Comparison of ENCODE assay signal across 23 cellular contexts in genomic region chr4:125760956-125761355, GRCh38.
DNase-seq lines count a peak whose midpoint lies in the region; ATAC-seq, FAIRE-seq and TF ChIP-seq lines count a peak whose summit lies in the region.
"Had no signal": no experiment of that assay in that cellular context is flagged by ENCODE, and none has a peak within 500 bp of the region (broad histone marks: within the 10 kb centered on the region; RNA-seq: fewer than 3 reads in every experiment).

No MANE protein-coding gene starts in this region.

- no peaks in the 10 kb centered on the region for H3K27me3 ChIP-seq in SK-N-SH (ENCODE audit: insufficient read depth)
- H3K27me3 ChIP-seq in GM23248 (replicated peaks; ENCODE audit: insufficient read depth): no peaks in the 10 kb centered on the region
- H3K27me3 ChIP-seq in OCI-LY3 (ENCODE audit: low read depth, low read length): no peaks in the 10 kb centered on the region
- no peaks in the 10 kb centered on the region for H3K27me3 ChIP-seq in GM12878 (replicated peaks in 1 of 2; ENCODE audit: control insufficient read depth in 2 of 2, insufficient read depth in 2 of 2, low read length in 1 of 2)
- H3K27me3 ChIP-seq: BLaER1 treated with 17β-estradiol and CSF1 and Interleukin-3, amounts not matched to agents 10 nM and 100 nM had no signal

- TF ChIP-seq EP300 in SK-N-SH (IDR thresholded peaks at IDR 0.05; ENCODE audit: borderline replicate concordance in 1 of 2, low read depth in 1 of 2, low read length in 1 of 2) (peak in 1 of 2 experiments; percentile 43; a peak in 2 of 4 replicates), GM12878 (IDR thresholded peaks at IDR 0.05; ENCODE audit: borderline replicate concordance in 1 of 2, control insufficient read depth in 1 of 2, low read depth in 2 of 2, low read length in 2 of 2) (no peak)

- no peak overlapping the region for H3K4me3 ChIP-seq in SK-N-SH (ENCODE audit: low read depth in 2 of 2, low read length in 1 of 2)
- no peak overlapping the region for H3K4me3 ChIP-seq in GM23248
- no peak overlapping the region for H3K4me3 ChIP-seq in OCI-LY3 (ENCODE audit: low read length)
- H3K4me3 ChIP-seq in GM12878: no peak overlapping the region
- H3K4me3 ChIP-seq: BLaER1 treated with 17β-estradiol and CSF1 and Interleukin-3, amounts not matched to agents 10 nM and 100 nM; HAP-1 had no signal

- TF ChIP-seq RAD21 in SK-N-SH (IDR thresholded peaks at IDR 0.05; ENCODE audit: low read length) (no peak), GM12878 (IDR thresholded peaks at IDR 0.05; ENCODE audit: insufficient read depth, low read depth, low read length) (no peak)

- FAIRE-seq in GM12878 (lab: Jason Lieb, UNC): no peak
- FAIRE-seq: A204.1, GM12891, GM18507, H54 had no signal

- WGBS in SK-N-SH (ENCODE audit: low lambda C conversion rate): 71% methylated on average over 3 of the region's 3 CpGs
- WGBS in GM23248 (ENCODE audit: low coverage in 1 of 2, low lambda C conversion rate in 2 of 2, missing lambda C conversion rate in 2 of 2), 2 experiments: 86 to 90% methylated on average over 3 of the region's 3 CpGs
- 2% methylated on average over 3 of the region's 3 CpGs for WGBS in GM12878 (ENCODE audit: insufficient coverage, insufficient replicate concordance, low lambda C conversion rate, missing lambda C conversion rate)

- H4K20me1 ChIP-seq in SK-N-SH (ENCODE audit: insufficient read depth) (no peaks in the 10 kb centered on the region), GM23248 (ENCODE audit: insufficient read depth) (no peaks in the 10 kb centered on the region), OCI-LY3 (ENCODE audit: insufficient read depth, low read length) (no peaks in the 10 kb centered on the region), GM12878 (ENCODE audit: control insufficient read depth, insufficient read depth) (no peaks in the 10 kb centered on the region)
- H4K20me1 ChIP-seq: BLaER1 treated with 17β-estradiol and CSF1 and Interleukin-3, amounts not matched to agents 10 nM and 100 nM had no signal

- RAD21 ChIA-PET in GM12878 (lab: Charles Lee; ENCODE audit: unreplicated experiment): no interaction called here

- no peak for DNase-seq in SK-N-SH
- no peak for DNase-seq in GM23248
- DNase-seq in GM12878 (ENCODE audit: low read depth, low spot score): no peak
- DNase-seq in NCI-H146 treated with DMSO at 0.1 percent for 48 hours (lab: John Stamatoyannopoulos, UW; ENCODE audit: unreplicated experiment): no peak
- no peak for DNase-seq in KBM-7
- DNase-seq: CD4-positive, alpha-beta T cell; CD8-positive, alpha-beta memory T cell; DMS 273 treated with DMSO at 0.1 percent for 48 hours; DMS79; EL; GDM1; GOT3; HFFc6 had no signal

- no peaks in the 10 kb centered on the region for H3K9me3 ChIP-seq in SK-N-SH
- no peaks in the 10 kb centered on the region for H3K9me3 ChIP-seq in GM23248 (ENCODE audit: low read depth)
- no peaks in the 10 kb centered on the region for H3K9me3 ChIP-seq in OCI-LY3 (ENCODE audit: insufficient read depth, low read length)
- H3K9me3 ChIP-seq in GM12878 (replicated peaks; ENCODE audit: control insufficient read depth, insufficient read depth, low read length): no peaks in the 10 kb centered on the region
- H3K9me3 ChIP-seq: BLaER1 treated with 17β-estradiol and CSF1 and Interleukin-3, amounts not matched to agents 10 nM and 100 nM; HAP-1 had no signal

- H3K4me2 ChIP-seq in SK-N-SH: no peak overlapping the region
- H3K4me2 ChIP-seq in GM23248 (ENCODE audit: unreplicated experiment): no peak overlapping the region
- peak overlapping the region; percentile 22 for H3K4me2 ChIP-seq in OCI-LY3 (ENCODE audit: low read length)
- H3K4me2 ChIP-seq in GM12878 (ENCODE audit: control insufficient read depth, insufficient read depth): no peak overlapping the region
- H3K4me2 ChIP-seq: BLaER1 treated with 17β-estradiol and CSF1 and Interleukin-3, amounts not matched to agents 10 nM and 100 nM had no signal

- no peaks in the 10 kb centered on the region for H3F3A ChIP-seq in SK-N-SH (replicated peaks; ENCODE audit: insufficient read depth)
- no peaks in the 10 kb centered on the region for H3F3A ChIP-seq in GM23248 (ENCODE audit: insufficient read depth)

- CTCF ChIA-PET in SK-N-SH (lab: Yijun Ruan, JAX): interaction anchor here (0.5 to 1.4 kb wide), 3 partner anchors 25 to 158 kb away, joined by 3 to 4 read pairs (median 3); no protein-coding TSS in a partner anchor
- CTCF ChIA-PET in GM12878 (lab: Yijun Ruan, JAX): interaction anchor here (1.0 to 1.7 kb wide), 2 partner anchors 52 to 217 kb away, joined by 3 to 5 read pairs; no protein-coding TSS in a partner anchor

- no peak for TF ChIP-seq POLR2A in GM12878 (IDR thresholded peaks at IDR 0.05; ENCODE audit: low read depth, low read length)

- SMC1A ChIA-PET in GM12878 (lab: Charles Lee; ENCODE audit: uncharacterized antibody, unreplicated experiment): interaction anchor here (1.0 to 1.7 kb wide), 5 partner anchors 8 to 215 kb away, joined by 3 to 9 read pairs (median 4); no protein-coding TSS in a partner anchor

- TF ChIP-seq CTCF in SK-N-SH (IDR thresholded peaks at IDR 0.05) (no peak), OCI-LY3 (IDR thresholded peaks at IDR 0.05; ENCODE audit: low read depth, low read length) (no peak), GM12878 (IDR thresholded peaks at IDR 0.05 in 2 of 3, conservative IDR thresholded peaks at IDR 0.05 in 1 of 3; ENCODE audit: control insufficient read depth in 2 of 3, extremely low read depth in 1 of 3, insufficient read depth in 1 of 3, low read depth in 3 of 3, low read length in 3 of 3) (no peak)

- in situ Hi-C loops in GM23248 (cut with MboI) (no loop called here), GM12878 (cut with MboI) (no loop called here), KBM-7 (cut with MboI; ENCODE audit: low pct_unique_long_range_greater_than_20kb, low sequenced_read_pairs) (no loop called here)

- H3K4me1 ChIP-seq in SK-N-SH (ENCODE audit: control insufficient read depth in 1 of 2, insufficient read depth in 2 of 2, low read depth in 1 of 2, low read length in 1 of 2) (peaks cover 0 to 7% of the 10 kb centered on the region in 2 experiments; a peak in 2 of 4 replicates), GM23248 (ENCODE audit: insufficient read depth) (no peaks in the 10 kb centered on the region), OCI-LY3 (ENCODE audit: low read length) (peaks cover 12% of the 10 kb centered on the region), GM12878 (ENCODE audit: control insufficient read depth, insufficient read depth, low read length) (no peaks in the 10 kb centered on the region)
- H3K4me1 ChIP-seq: BLaER1 treated with 17β-estradiol and CSF1 and Interleukin-3, amounts not matched to agents 10 nM and 100 nM; HAP-1 had no signal

- intact Hi-C loops in GM12878 (cut with micrococcal nuclease; ENCODE audit: unreplicated experiment): no loop called here

- H2AFZ ChIP-seq in SK-N-SH (ENCODE audit: low read depth): no peak overlapping the region
- H2AFZ ChIP-seq in GM23248: peak overlapping the region; percentile 14; the same call in 1 of the 2 replicates
- peak overlapping the region; percentile 78 for H2AFZ ChIP-seq in OCI-LY3 (ENCODE audit: low read depth, low read length)
- no peak overlapping the region for H2AFZ ChIP-seq in GM12878 (ENCODE audit: control insufficient read depth, low read depth, low read length)

- no TSS peak for BruUV-seq in GM12878 (replicated peaks; lab: Mats Ljungman, UMichigan)

- no peaks in the 10 kb centered on the region for H3K79me2 ChIP-seq in SK-N-SH (ENCODE audit: insufficient read depth)
- no peaks in the 10 kb centered on the region for H3K79me2 ChIP-seq in GM23248 (ENCODE audit: insufficient read depth)
- H3K79me2 ChIP-seq in OCI-LY3 (ENCODE audit: low read length): no peaks in the 10 kb centered on the region
- H3K79me2 ChIP-seq in GM12878 (ENCODE audit: control insufficient read depth, insufficient read depth, low read length): no peaks in the 10 kb centered on the region

- H3K27ac ChIP-seq in SK-N-SH (ENCODE audit: low read depth in 2 of 2, low read length in 1 of 2) (no peak overlapping the region), GM23248 (no peak overlapping the region), OCI-LY3 (ENCODE audit: low read length) (no peak overlapping the region), GM12878 (ENCODE audit: control insufficient read depth, insufficient read depth) (no peak overlapping the region)
- H3K27ac ChIP-seq: 22Rv1; BLaER1 treated with 17β-estradiol and CSF1 and Interleukin-3, amounts not matched to agents 10 nM and 100 nM had no signal

- ATAC-seq in SK-N-SH treated with all-trans-retinoic acid at 6 μM for 48 hours: no peak
- peak; percentile 90 for ATAC-seq in GM12878
- ATAC-seq in HG03095 (IDR thresholded peaks at IDR 0.05; ENCODE audit: unreplicated experiment): no peak

- no peak overlapping the region for H3K9ac ChIP-seq in SK-N-SH
- H3K9ac ChIP-seq in GM23248: no peak overlapping the region
- no peak overlapping the region for H3K9ac ChIP-seq in OCI-LY3 (ENCODE audit: low read length)
- no peak overlapping the region for H3K9ac ChIP-seq in GM12878 (ENCODE audit: control insufficient read depth, insufficient read depth, low read length)
- H3K9ac ChIP-seq: BLaER1 treated with 17β-estradiol and CSF1 and Interleukin-3, amounts not matched to agents 10 nM and 100 nM had no signal

- no peaks in the 10 kb centered on the region for H3K36me3 ChIP-seq in SK-N-SH (replicated peaks in 1 of 2; ENCODE audit: control insufficient read depth in 1 of 2, insufficient read depth in 2 of 2, low read length in 1 of 2)
- H3K36me3 ChIP-seq in GM23248 (ENCODE audit: low read depth): no peaks in the 10 kb centered on the region
- H3K36me3 ChIP-seq in OCI-LY3 (replicated peaks; ENCODE audit: low read depth, low read length): no peaks in the 10 kb centered on the region
- H3K36me3 ChIP-seq in GM12878 (ENCODE audit: control insufficient read depth in 2 of 2, insufficient read depth in 2 of 2, low read length in 1 of 2): no peaks in the 10 kb centered on the region
- H3K36me3 ChIP-seq: BLaER1 treated with 17β-estradiol and CSF1 and Interleukin-3, amounts not matched to agents 10 nM and 100 nM; HAP-1 had no signal

- H3K9me2 ChIP-seq in SK-N-SH: no peaks in the 10 kb centered on the region
- H3K9me2 ChIP-seq in GM23248 (ENCODE audit: insufficient read depth): no peaks in the 10 kb centered on the region

- POLR2A ChIA-PET in SK-N-SH (lab: Yijun Ruan, JAX) (no interaction called here), GM12878 (lab: Charles Lee) (interaction anchor here (1.4 kb wide), 1 partner anchor 10 kb away, joined by 9 read pairs; no protein-coding TSS in a partner anchor)

TF ChIP-seq in SK-N-SH, 30 proteins besides CTCF, POLR2A, EP300 and RAD21:
- peak; percentile 53; the same call in 1 of the 2 replicates for TF ChIP-seq RCOR1 (IDR thresholded peaks at IDR 0.05; ENCODE audit: low read length)
- no peak for TF ChIP-seq TAF1 (IDR thresholded peaks at IDR 0.05; ENCODE audit: borderline replicate concordance, low read depth, low read length)

TF ChIP-seq in SK-N-SH treated with all-trans-retinoic acid at 6 μM for 48 hours, 23 proteins besides CTCF, POLR2A, EP300 and RAD21 (continues in another document):
- TF ChIP-seq ZNF565 (CRISPR knock-in tag; conservative IDR thresholded peaks at IDR 0.05; ENCODE audit: low read depth) (no peak), CSDC2 (CRISPR knock-in tag; IDR thresholded peaks at IDR 0.05) (no peak), ZNF70 (CRISPR knock-in tag; IDR thresholded peaks at IDR 0.05) (no peak)

TF ChIP-seq in GM12878, 131 proteins besides CTCF, POLR2A, EP300 and RAD21 (continues in another document):
- no peak for TF ChIP-seq NR2C1 (IDR thresholded peaks at IDR 0.05)
- no peak for TF ChIP-seq MEF2A (IDR thresholded peaks at IDR 0.05; ENCODE audit: insufficient read depth, low read depth, low read length)

Comparison
In these comparisons a context has a peak if more than half of its experiments do, and no peak if none do; other contexts are left out.
1. H2AFZ ChIP-seq: peak in GM23248 (single experiment) and OCI-LY3 (single experiment); none in SK-N-SH (single experiment) and GM12878 (single experiment).
2. Of the 26 proteins assayed by ChIP-seq in both GM12878 and SK-N-SH: peak only in GM12878: none; only in SK-N-SH: RCOR1; in both: none; in neither: 24; mixed calls (peak in some experiments, not most) for 1.